ENCODE assay signal across 15 cellular contexts in the genomic region with DNA sequence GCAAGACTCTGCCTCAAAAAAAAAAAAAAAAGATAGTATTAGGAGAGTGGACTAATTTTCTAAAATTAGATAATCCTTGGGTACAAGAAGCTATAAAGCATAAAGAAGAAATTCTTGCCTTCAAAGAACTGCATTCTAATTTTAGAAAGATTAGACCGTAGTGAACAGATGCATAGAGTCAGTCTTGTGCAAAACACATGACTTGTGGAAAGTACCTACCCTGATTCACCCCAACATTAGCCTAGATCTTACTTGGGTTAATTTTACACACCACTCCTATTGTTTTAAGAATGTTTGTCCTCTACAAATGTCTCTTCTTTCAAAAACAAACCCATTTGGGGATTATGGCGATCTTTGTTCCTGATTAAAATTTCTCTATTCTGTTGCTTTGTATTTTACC. TPM values are rescaled to one million over a fixed set of nuclear protein-coding genes. Genes with fewer than 3 reads are reported as not detected.
A peak's percentile ranks its signal among the peaks of the same experiment; 100 is the strongest.
DNase-seq lines count a peak whose midpoint lies in the region; ATAC-seq and TF ChIP-seq lines count a peak whose summit lies in the region.
"Had no signal": no experiment of that assay in that cellular context is flagged by ENCODE, and none has a peak within 500 bp of the region (broad histone marks: within the 10 kb centered on the region; RNA-seq: fewer than 3 reads in every experiment).

No MANE protein-coding gene starts in this region.

- peak overlapping the region; percentile 35; the same call in 1 of the 2 replicates for H2AFZ ChIP-seq in KMS-11 (ENCODE audit: low read depth)

- no peaks in the 10 kb centered on the region for H3K9me3 ChIP-seq in SJCRH30 (replicated peaks)
- H3K9me3 ChIP-seq in testis, result no peaks in the 10 kb centered on the region
- H3K9me3 ChIP-seq: BLaER1 treated with 17β-estradiol and CSF1 and Interleukin-3, amounts not matched to agents 10 nM and 100 nM had no signal

- peak overlapping the region; percentile 18; the same call in 1 of the 2 replicates for H3K4me2 ChIP-seq in KMS-11
- H3K4me2 ChIP-seq: BLaER1 treated with 17β-estradiol and CSF1 and Interleukin-3, amounts not matched to agents 10 nM and 100 nM had no signal

- H3K4me1 ChIP-seq in KMS-11 (ENCODE audit: low read depth, poor library complexity, severe bottlenecking) (peaks cover 31% of the 10 kb centered on the region), SJCRH30 (peaks cover 16% of the 10 kb centered on the region), testis (no peaks in the 10 kb centered on the region)
- H3K4me1 ChIP-seq: BLaER1 treated with 17β-estradiol and CSF1 and Interleukin-3, amounts not matched to agents 10 nM and 100 nM had no signal

- H3K36me3 ChIP-seq in KMS-11 (ENCODE audit: insufficient read depth) (no peaks in the 10 kb centered on the region), SJCRH30 (no peaks in the 10 kb centered on the region), testis (ENCODE audit: low read depth, missing control alignments) (no peaks in the 10 kb centered on the region)
- H3K36me3 ChIP-seq: BLaER1 treated with 17β-estradiol and CSF1 and Interleukin-3, amounts not matched to agents 10 nM and 100 nM had no signal

- H3K27me3 ChIP-seq in KMS-11 (ENCODE audit: insufficient read depth, low read depth) (no peaks in the 10 kb centered on the region), SJCRH30 (no peaks in the 10 kb centered on the region), testis (no peaks in the 10 kb centered on the region)
- H3K27me3 ChIP-seq: BLaER1 treated with 17β-estradiol and CSF1 and Interleukin-3, amounts not matched to agents 10 nM and 100 nM had no signal

- WGBS in testis, 2 donors, result 88 to 89% methylated on average over 2 of the region's 2 CpGs

- TF ChIP-seq CTCF in KMS-11 (conservative IDR thresholded peaks at IDR 0.05; ENCODE audit: low read depth, low read length) (no peak), testis (IDR thresholded peaks at IDR 0.05) (no peak)

- H3K79me2 ChIP-seq in KMS-11 (ENCODE audit: insufficient read depth, low read depth), result no peaks in the 10 kb centered on the region

- ATAC-seq in GM18907 (IDR thresholded peaks at IDR 0.05; ENCODE audit: unreplicated experiment), result peak; percentile 55
- ATAC-seq: HCT116 had no signal

- DNase-seq in SJCRH30 (peak in 1 of 2 experiments; percentile 62), NCI-H2227 (lab: John Stamatoyannopoulos, UW; ENCODE audit: unreplicated experiment) (no peak), testis (no peak), NCI-H1092 treated with DMSO at 0.1 percent for 48 hours (lab: John Stamatoyannopoulos, UW) (no peak), T-helper 2 cell (no peak)
- DNase-seq: ACHN; CD4-positive, CD25-positive, alpha-beta regulatory T cell; DMS53; GF-D8 had no signal

- no peaks in the 10 kb centered on the region for H4K20me1 ChIP-seq in KMS-11 (ENCODE audit: insufficient read depth)
- H4K20me1 ChIP-seq: BLaER1 treated with 17β-estradiol and CSF1 and Interleukin-3, amounts not matched to agents 10 nM and 100 nM had no signal

- H3K27ac ChIP-seq in KMS-11 (peak overlapping the region; percentile 22), SJCRH30 (peak overlapping the region; percentile 96), testis (no peak overlapping the region)
- H3K27ac ChIP-seq: BLaER1 treated with 17β-estradiol and CSF1 and Interleukin-3, amounts not matched to agents 10 nM and 100 nM had no signal

- H3K9ac ChIP-seq in KMS-11, result no peak overlapping the region
- H3K9ac ChIP-seq: BLaER1 treated with 17β-estradiol and CSF1 and Interleukin-3, amounts not matched to agents 10 nM and 100 nM had no signal

- no peak for TF ChIP-seq POLR2A in testis (IDR thresholded peaks at IDR 0.05)

- H3K4me3 ChIP-seq in KMS-11 (IDR thresholded peaks at IDR 0.05; ENCODE audit: insufficient read depth, low read depth, low read length), result no peak overlapping the region
- peak overlapping the region; percentile 14 for H3K4me3 ChIP-seq in SJCRH30
- no peak overlapping the region for H3K4me3 ChIP-seq in testis
- H3K4me3 ChIP-seq: BLaER1 treated with 17β-estradiol and CSF1 and Interleukin-3, amounts not matched to agents 10 nM and 100 nM had no signal

- intact Hi-C loops in testis (cut with DNase I; ENCODE audit: low total_unique reads), result no loop called here

RNA-seq across cellular contexts. Expression of a gene that starts 38.9 kb away (rescaled TPM):
- total RNA-seq in SJCRH30 (2014; rRNA removed; shearing (Covaris generic)), result 2.5 and 2.8 TPM in 2 replicates
- 1 to 10 TPM; 2.1 to 2.2 TPM for total RNA-seq in testis
- 0.26 TPM for polyA plus RNA-seq in testis (ENCODE audit: insufficient read depth, low read depth, low replicate concordance)
- total RNA-seq: CD4-positive, CD25-positive, alpha-beta regulatory T cell; HT1080 had no signal
- polyA plus RNA-seq: CD4-positive, CD25-positive, alpha-beta regulatory T cell; IgD-negative memory B cell had no signal

Comparison
In these comparisons a context has a peak if more than half of its experiments do, and no peak if none do; other contexts are left out.
1. H3K27ac ChIP-seq: peak in KMS-11 (single experiment) and SJCRH30 (single experiment); none in testis (0 of 2).